10 cellular contexts compared by ENCODE assay signal in the genomic region with DNA sequence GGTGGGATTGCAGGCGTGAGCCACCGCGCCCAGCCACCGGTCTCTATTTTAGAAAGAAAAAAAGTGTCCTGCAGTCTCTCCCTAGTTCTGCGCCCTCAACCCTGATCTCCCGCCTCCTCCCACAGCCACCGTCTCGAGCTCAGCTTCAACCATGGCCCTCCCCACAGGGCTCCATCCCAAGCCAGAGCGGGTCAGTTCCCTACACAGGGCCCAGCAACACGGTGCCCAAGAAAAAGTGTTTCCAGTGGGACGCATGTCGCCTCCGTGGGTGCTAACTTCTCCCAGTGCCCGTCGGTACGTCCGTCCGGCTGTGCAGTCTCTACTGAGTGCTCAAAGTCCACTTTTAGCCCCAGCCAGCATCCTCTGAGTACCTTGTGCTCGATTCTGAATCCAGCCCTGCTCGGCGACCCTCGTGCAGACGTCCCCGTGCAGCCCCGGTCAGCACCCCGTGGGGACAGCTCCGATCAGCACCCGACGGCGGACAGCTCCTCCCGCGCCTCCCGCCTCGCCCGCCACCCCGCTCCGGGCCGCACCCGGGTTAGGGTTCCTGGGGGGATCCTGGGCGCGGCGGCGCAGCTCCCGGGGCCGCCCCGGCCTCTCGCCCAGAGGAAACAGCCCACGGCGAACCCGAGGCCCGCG. TPM values are rescaled to one million over a fixed set of nuclear protein-coding genes. Genes with fewer than 3 reads are reported as not detected.
DNase-seq lines count a peak whose midpoint lies in the region; ATAC-seq and TF ChIP-seq lines count a peak whose summit lies in the region.
"Had no signal": no experiment of that assay in that cellular context is flagged by ENCODE, and none has a peak within 500 bp of the region (broad histone marks: within the 10 kb centered on the region; RNA-seq: fewer than 3 reads in every experiment).

No MANE protein-coding gene starts in this region.

- WGBS in hepatocyte (ENCODE audit: low lambda C conversion rate, missing lambda C conversion rate): 29% methylated on average over 39 of the region's 52 CpGs

- H3K27me3 ChIP-seq in hepatocyte: peaks cover 27% of the 10 kb centered on the region

- TF ChIP-seq CTCF in GM20000 (IDR thresholded peaks at IDR 0.05; ENCODE audit: extremely low read depth, missing control alignments) (no peak), hepatocyte (IDR thresholded peaks at IDR 0.05; ENCODE audit: poor library complexity) (no peak)

- H3K4me1 Mint-ChIP-seq in activated naive CD8-positive, alpha-beta T cell treated with anti-CD3 and anti-CD28 coated beads, Interleukin-2, amount 50 U/mL, for 24 hours: peaks cover 3% of the 10 kb centered on the region

- no peaks in the 10 kb centered on the region for H4K20me1 ChIP-seq in hepatocyte (ENCODE audit: insufficient read depth, poor library complexity, severe bottlenecking)

- no peaks in the 10 kb centered on the region for H3K9me2 ChIP-seq in hepatocyte (replicated peaks; ENCODE audit: insufficient read depth)

- peaks cover 33% of the 10 kb centered on the region for H3K27me3 Mint-ChIP-seq in activated naive CD8-positive, alpha-beta T cell treated with anti-CD3 and anti-CD28 coated beads, Interleukin-2, amount 50 U/mL, for 24 hours

- no peak overlapping the region for H2AFZ ChIP-seq in hepatocyte

- no peak overlapping the region for H3K27ac ChIP-seq in hepatocyte
- H3K27ac ChIP-seq: neutrophil had no signal

- no peaks in the 10 kb centered on the region for H3K9me3 Mint-ChIP-seq in activated naive CD8-positive, alpha-beta T cell treated with anti-CD3 and anti-CD28 coated beads, Interleukin-2, amount 50 U/mL, for 24 hours

- peak overlapping the region; percentile 96 for H3K4me2 ChIP-seq in hepatocyte

- peak; percentile 50 for ATAC-seq in activated naive CD8-positive, alpha-beta T cell treated with anti-CD3 and anti-CD28 coated beads, Interleukin-2, amount 50 U/mL, for 24 hours
- no peak for ATAC-seq in GM18868 (IDR thresholded peaks at IDR 0.05; ENCODE audit: unreplicated experiment)
- ATAC-seq in GM19324 (IDR thresholded peaks at IDR 0.05; ENCODE audit: low FRiP score, unreplicated experiment): no peak
- no peak for ATAC-seq in HG03039 (IDR thresholded peaks at IDR 0.05; ENCODE audit: unreplicated experiment)

- no peaks in the 10 kb centered on the region for H3K36me3 ChIP-seq in hepatocyte (replicated peaks; ENCODE audit: insufficient read depth, low read depth)
- H3K36me3 ChIP-seq: neutrophil had no signal

- H3K9me3 ChIP-seq in hepatocyte (ENCODE audit: low read depth): no peaks in the 10 kb centered on the region
- H3K9me3 ChIP-seq: neutrophil had no signal

- peak overlapping the region; percentile 26 for H3K4me3 ChIP-seq in hepatocyte

- H3K4me1 ChIP-seq in hepatocyte (ENCODE audit: insufficient read depth): peaks cover 3% of the 10 kb centered on the region

- peak overlapping the region; percentile 51 for H3K4me3 Mint-ChIP-seq in activated naive CD8-positive, alpha-beta T cell treated with anti-CD3 and anti-CD28 coated beads, Interleukin-2, amount 50 U/mL, for 24 hours

- H3K27ac Mint-ChIP-seq in activated naive CD8-positive, alpha-beta T cell treated with anti-CD3 and anti-CD28 coated beads, Interleukin-2, amount 50 U/mL, for 24 hours: no peak overlapping the region

- DNase-seq in GM20000 (ENCODE audit: low spot score): peak; percentile 92
- peak; percentile 52 for DNase-seq in T follicular helper cell (ENCODE audit: low read depth)
- peak; percentile 74 for DNase-seq in activated naive CD8-positive, alpha-beta T cell treated with anti-CD3 and anti-CD28 coated beads, Interleukin-2, amount 50 U/mL, for 24 hours
- peak; percentile 79 for DNase-seq in hepatocyte (ENCODE audit: low spot score)
- DNase-seq in stimulated activated CD4-positive, alpha-beta T cell treated with anti-CD3 and anti-CD28 coated beads, Interleukin-1b, Interleukin-23, amount 100 ng/mL, for 48 hours: peak; percentile 51

- no peaks in the 10 kb centered on the region for H3K79me2 ChIP-seq in hepatocyte

- H3K36me3 Mint-ChIP-seq in activated naive CD8-positive, alpha-beta T cell treated with anti-CD3 and anti-CD28 coated beads, Interleukin-2, amount 50 U/mL, for 24 hours (ENCODE audit: low read depth): peaks cover 5% of the 10 kb centered on the region

RNA-seq across cellular contexts. Expression of gene MAPK8IP2, which starts 0.7 kb away (rescaled TPM):
- 1.0 and 1.6 TPM in 2 replicates for total RNA-seq in hepatocyte
- 3.8 and 4.0 TPM in 2 replicates for polyA plus RNA-seq in hepatocyte

RNA-seq across cellular contexts. Expression of gene CHKB, which starts 17.3 kb away (rescaled TPM):
- 54.9 and 57.4 TPM in 2 replicates for total RNA-seq in hepatocyte
- 89.7 and 125 TPM in 2 replicates for polyA plus RNA-seq in hepatocyte

RNA-seq across cellular contexts. Expression of gene CPT1B, which starts 21.7 kb away (rescaled TPM):
- 24.8 and 27.5 TPM in 2 replicates for total RNA-seq in hepatocyte
- polyA plus RNA-seq in hepatocyte: 64.0 and 80.1 TPM in 2 replicates

RNA-seq across cellular contexts. Expression of gene ARSA, which starts 28.0 kb away (rescaled TPM):
- 26.2 and 31.3 TPM in 2 replicates for total RNA-seq in hepatocyte
- 20.6 and 29.2 TPM in 2 replicates for polyA plus RNA-seq in hepatocyte

RNA-seq across cellular contexts. Expression of gene SYCE3, which starts 37.2 kb away (rescaled TPM):
- not detected in 2 replicates for total RNA-seq in hepatocyte
- 1.4 and 1.5 TPM in 2 replicates for polyA plus RNA-seq in hepatocyte
- total RNA-seq: LHCN-M2 had no signal
